ENCODE assay signal across 8 cellular contexts in the genomic region with DNA sequence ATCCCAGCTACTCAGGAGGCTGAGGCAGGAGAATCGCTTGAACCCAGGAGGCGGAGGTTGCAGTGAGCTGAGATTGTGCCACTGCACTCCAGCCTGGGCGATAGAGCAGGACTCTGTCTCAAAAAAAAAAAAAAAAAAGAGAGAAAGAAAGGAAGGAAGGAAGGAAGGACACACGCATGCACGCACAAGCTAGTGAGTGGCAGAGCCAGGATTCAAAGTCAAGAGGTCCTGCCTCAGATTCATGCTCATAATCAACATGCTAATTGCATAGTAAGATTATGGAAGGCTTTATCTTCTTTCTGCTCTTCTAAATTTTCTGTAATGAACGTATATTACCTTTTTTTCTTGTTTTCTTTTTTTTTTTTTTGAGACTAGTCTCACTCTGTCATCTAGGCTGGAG. TPM values are rescaled to one million over a fixed set of nuclear protein-coding genes. Genes with fewer than 3 reads are reported as not detected.
"Had no signal": no experiment of that assay in that cellular context is flagged by ENCODE, and none has a peak within 500 bp of the region (broad histone marks: within the 10 kb centered on the region; RNA-seq: fewer than 3 reads in every experiment).

No MANE protein-coding gene starts in this region.

RNA-seq across cellular contexts. Expression of a gene that starts 11.4 kb away (rescaled TPM):
- total RNA-seq: omental fat pad, osteocyte, posterior vena cava, sigmoid colon, skeletal muscle tissue, upper lobe of right lung, urinary bladder had no signal
- polyA plus RNA-seq: naive thymus-derived CD8-positive, alpha-beta T cell had no signal
